In the genomic region with DNA sequence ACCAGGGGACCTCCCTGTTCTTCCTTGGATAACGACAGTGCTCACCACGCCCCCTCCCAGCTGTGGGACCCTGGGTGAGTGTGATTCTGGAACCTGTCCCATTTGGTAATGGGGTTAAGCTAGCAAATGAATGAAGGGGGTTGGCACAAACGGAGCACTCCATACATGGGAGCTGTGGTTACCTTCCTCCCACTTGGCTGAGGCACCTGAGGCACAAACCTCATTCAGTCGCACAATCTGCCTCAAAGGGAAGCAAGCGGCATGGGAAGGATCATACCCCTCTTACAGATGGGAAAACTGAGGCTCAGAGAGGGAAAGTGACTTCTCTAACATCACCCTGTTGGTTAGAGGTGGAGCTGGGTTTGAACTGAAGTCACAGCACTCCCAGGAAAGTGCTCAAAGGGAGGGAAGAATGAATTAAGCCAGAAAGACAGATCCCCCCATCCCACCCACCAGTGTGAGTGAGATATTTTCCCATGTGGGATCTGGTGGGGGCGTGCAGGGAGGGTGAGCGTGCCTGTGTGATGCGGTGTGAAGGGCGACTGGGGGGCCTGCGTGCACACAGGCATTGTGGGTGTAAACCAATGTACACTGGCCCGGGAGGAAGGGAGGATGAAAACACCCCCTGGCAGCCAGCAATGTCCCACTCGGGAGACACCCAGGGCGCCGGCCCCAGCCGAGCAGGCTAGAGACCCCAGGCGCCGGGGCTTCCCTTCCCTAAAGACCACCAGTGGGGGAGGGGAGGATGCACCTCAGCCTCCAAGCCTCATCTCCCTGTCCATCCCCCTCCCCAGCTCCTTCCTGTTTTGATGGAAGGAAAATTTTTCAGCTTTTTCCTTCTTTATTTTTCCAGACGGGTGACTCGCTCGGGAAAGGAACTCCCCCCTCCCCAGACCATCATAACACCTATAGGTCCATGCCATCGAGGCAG, we compare ENCODE assay signal across 2 cellular contexts.
A peak's percentile ranks its signal among the peaks of the same experiment; 100 is the strongest.
TF ChIP-seq lines count a peak whose summit lies in the region.

No MANE protein-coding gene starts in this region.

TF ChIP-seq in HEK293, 187 proteins besides CTCF, POLR2A, EP300 and RAD21 (continues in another document):
- TF ChIP-seq ZFHX2 (tag by site-specific recombination; conservative IDR thresholded peaks at IDR 0.05): peak; percentile 96
- peak; percentile 62; the same call in 1 of the 2 replicates for TF ChIP-seq ZNF366 (tag by site-specific recombination; conservative IDR thresholded peaks at IDR 0.05)
- TF ChIP-seq, protein P1, sequence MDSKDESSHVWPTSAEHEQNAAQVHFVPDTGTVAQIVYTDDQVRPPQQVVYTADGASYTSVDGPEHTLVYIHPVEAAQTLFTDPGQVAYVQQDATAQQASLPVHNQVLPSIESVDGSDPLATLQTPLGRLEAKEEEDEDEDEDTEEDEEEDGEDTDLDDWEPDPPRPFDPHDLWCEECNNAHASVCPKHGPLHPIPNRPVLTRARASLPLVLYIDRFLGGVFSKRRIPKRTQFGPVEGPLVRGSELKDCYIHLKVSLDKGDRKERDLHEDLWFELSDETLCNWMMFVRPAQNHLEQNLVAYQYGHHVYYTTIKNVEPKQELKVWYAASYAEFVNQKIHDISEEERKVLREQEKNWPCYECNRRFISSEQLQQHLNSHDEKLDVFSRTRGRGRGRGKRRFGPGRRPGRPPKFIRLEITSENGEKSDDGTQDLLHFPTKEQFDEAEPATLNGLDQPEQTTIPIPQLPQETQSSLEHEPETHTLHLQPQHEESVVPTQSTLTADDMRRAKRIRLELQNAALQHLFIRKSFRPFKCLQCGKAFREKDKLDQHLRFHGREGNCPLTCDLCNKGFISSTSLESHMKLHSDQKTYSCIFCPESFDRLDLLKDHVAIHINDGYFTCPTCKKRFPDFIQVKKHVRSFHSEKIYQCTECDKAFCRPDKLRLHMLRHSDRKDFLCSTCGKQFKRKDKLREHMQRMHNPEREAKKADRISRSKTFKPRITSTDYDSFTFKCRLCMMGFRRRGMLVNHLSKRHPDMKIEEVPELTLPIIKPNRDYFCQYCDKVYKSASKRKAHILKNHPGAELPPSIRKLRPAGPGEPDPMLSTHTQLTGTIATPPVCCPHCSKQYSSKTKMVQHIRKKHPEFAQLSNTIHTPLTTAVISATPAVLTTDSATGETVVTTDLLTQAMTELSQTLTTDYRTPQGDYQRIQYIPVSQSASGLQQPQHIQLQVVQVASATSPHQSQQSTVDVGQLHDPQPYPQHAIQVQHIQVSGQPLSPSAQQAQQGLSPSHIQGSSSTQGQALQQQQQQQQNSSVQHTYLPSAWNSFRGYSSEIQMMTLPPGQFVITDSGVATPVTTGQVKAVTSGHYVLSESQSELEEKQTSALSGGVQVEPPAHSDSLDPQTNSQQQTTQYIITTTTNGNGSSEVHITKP (tag by site-specific recombination; IDR thresholded peaks at IDR 0.05): peak; percentile 14; the same call in 1 of the 2 replicates
- TF ChIP-seq ZNF202 (tag by site-specific recombination; IDR thresholded peaks at IDR 0.05; ENCODE audit: borderline replicate concordance): no peak
- TF ChIP-seq SCRT1 (tag by site-specific recombination; IDR thresholded peaks at IDR 0.05; ENCODE audit: borderline replicate concordance): no peak
- TF ChIP-seq, protein P2, sequence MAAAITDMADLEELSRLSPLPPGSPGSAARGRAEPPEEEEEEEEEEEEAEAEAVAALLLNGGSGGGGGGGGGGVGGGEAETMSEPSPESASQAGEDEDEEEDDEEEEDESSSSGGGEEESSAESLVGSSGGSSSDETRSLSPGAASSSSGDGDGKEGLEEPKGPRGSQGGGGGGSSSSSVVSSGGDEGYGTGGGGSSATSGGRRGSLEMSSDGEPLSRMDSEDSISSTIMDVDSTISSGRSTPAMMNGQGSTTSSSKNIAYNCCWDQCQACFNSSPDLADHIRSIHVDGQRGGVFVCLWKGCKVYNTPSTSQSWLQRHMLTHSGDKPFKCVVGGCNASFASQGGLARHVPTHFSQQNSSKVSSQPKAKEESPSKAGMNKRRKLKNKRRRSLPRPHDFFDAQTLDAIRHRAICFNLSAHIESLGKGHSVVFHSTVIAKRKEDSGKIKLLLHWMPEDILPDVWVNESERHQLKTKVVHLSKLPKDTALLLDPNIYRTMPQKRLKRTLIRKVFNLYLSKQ (tag by site-specific recombination; IDR thresholded peaks at IDR 0.05; ENCODE audit: borderline replicate concordance): no peak
- TF ChIP-seq ZNF112 (tag by site-specific recombination; IDR thresholded peaks at IDR 0.05): no peak
- TF ChIP-seq, protein P3, sequence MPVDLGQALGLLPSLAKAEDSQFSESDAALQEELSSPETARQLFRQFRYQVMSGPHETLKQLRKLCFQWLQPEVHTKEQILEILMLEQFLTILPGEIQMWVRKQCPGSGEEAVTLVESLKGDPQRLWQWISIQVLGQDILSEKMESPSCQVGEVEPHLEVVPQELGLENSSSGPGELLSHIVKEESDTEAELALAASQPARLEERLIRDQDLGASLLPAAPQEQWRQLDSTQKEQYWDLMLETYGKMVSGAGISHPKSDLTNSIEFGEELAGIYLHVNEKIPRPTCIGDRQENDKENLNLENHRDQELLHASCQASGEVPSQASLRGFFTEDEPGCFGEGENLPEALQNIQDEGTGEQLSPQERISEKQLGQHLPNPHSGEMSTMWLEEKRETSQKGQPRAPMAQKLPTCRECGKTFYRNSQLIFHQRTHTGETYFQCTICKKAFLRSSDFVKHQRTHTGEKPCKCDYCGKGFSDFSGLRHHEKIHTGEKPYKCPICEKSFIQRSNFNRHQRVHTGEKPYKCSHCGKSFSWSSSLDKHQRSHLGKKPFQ (tag by site-specific recombination; IDR thresholded peaks at IDR 0.05): peak; percentile 67; the same call in 1 of the 2 replicates
- peak; percentile 41; the same call in 1 of the 2 replicates for TF ChIP-seq ZNF324 (tag by site-specific recombination; IDR thresholded peaks at IDR 0.05)
- no peak for TF ChIP-seq ZNF670 (tag by site-specific recombination; IDR thresholded peaks at IDR 0.05; ENCODE audit: low read depth)
- TF ChIP-seq ZSCAN23 (tag by site-specific recombination; IDR thresholded peaks at IDR 0.05): no peak
- TF ChIP-seq, protein P4, sequence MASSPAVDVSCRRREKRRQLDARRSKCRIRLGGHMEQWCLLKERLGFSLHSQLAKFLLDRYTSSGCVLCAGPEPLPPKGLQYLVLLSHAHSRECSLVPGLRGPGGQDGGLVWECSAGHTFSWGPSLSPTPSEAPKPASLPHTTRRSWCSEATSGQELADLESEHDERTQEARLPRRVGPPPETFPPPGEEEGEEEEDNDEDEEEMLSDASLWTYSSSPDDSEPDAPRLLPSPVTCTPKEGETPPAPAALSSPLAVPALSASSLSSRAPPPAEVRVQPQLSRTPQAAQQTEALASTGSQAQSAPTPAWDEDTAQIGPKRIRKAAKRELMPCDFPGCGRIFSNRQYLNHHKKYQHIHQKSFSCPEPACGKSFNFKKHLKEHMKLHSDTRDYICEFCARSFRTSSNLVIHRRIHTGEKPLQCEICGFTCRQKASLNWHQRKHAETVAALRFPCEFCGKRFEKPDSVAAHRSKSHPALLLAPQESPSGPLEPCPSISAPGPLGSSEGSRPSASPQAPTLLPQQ (tag by site-specific recombination; IDR thresholded peaks at IDR 0.05): 0 out of 2 replicates have a peak, but pooled peaks have one; percentile 16
- TF ChIP-seq ZNF184 (tag by site-specific recombination; IDR thresholded peaks at IDR 0.05): no peak
- TF ChIP-seq OVOL3 (tag by site-specific recombination; IDR thresholded peaks at IDR 0.05): no peak
- no peak for TF ChIP-seq ZNF830 (tag by site-specific recombination; IDR thresholded peaks at IDR 0.05; ENCODE audit: low read depth)

TF ChIP-seq in GM12878, 131 proteins besides CTCF, POLR2A, EP300 and RAD21 (continues in another document):
- TF ChIP-seq TAF1 (IDR thresholded peaks at IDR 0.05; ENCODE audit: borderline replicate concordance, low read depth, low read length) (no peak), CHD4 (IDR thresholded peaks at IDR 0.05) (no peak), IKZF1 (conservative IDR thresholded peaks at IDR 0.05) (no peak), IRF4 (IDR thresholded peaks at IDR 0.05; ENCODE audit: low read depth, low read length) (no peak), RUNX3 (IDR thresholded peaks at IDR 0.05; ENCODE audit: low read length) (no peak), HDAC6 (IDR thresholded peaks at IDR 0.05; ENCODE audit: unreplicated experiment) (no peak), SREBF1 (IDR thresholded peaks at IDR 0.05; ENCODE audit: low read length) (no peak), CREM (IDR thresholded peaks at IDR 0.05; ENCODE audit: low read depth) (no peak), JUNB (IDR thresholded peaks at IDR 0.05) (no peak), HDAC2 (IDR thresholded peaks at IDR 0.05) (no peak), MEF2B (IDR thresholded peaks at IDR 0.05; ENCODE audit: partially characterized antibody, poor library complexity, severe bottlenecking) (no peak), RBBP5 (conservative IDR thresholded peaks at IDR 0.05) (no peak), ZNF207 (IDR thresholded peaks at IDR 0.05; ENCODE audit: borderline replicate concordance) (no peak)
- TF ChIP-seq, protein P5, sequence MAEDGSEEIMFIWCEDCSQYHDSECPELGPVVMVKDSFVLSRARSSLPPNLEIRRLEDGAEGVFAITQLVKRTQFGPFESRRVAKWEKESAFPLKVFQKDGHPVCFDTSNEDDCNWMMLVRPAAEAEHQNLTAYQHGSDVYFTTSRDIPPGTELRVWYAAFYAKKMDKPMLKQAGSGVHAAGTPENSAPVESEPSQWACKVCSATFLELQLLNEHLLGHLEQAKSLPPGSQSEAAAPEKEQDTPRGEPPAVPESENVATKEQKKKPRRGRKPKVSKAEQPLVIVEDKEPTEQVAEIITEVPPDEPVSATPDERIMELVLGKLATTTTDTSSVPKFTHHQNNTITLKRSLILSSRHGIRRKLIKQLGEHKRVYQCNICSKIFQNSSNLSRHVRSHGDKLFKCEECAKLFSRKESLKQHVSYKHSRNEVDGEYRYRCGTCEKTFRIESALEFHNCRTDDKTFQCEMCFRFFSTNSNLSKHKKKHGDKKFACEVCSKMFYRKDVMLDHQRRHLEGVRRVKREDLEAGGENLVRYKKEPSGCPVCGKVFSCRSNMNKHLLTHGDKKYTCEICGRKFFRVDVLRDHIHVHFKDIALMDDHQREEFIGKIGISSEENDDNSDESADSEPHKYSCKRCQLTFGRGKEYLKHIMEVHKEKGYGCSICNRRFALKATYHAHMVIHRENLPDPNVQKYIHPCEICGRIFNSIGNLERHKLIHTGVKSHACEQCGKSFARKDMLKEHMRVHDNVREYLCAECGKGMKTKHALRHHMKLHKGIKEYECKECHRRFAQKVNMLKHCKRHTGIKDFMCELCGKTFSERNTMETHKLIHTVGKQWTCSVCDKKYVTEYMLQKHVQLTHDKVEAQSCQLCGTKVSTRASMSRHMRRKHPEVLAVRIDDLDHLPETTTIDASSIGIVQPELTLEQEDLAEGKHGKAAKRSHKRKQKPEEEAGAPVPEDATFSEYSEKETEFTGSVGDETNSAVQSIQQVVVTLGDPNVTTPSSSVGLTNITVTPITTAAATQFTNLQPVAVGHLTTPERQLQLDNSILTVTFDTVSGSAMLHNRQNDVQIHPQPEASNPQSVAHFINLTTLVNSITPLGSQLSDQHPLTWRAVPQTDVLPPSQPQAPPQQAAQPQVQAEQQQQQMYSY (CRISPR knock-in tag; IDR thresholded peaks at IDR 0.05): no peak
- TF ChIP-seq, protein P6, sequence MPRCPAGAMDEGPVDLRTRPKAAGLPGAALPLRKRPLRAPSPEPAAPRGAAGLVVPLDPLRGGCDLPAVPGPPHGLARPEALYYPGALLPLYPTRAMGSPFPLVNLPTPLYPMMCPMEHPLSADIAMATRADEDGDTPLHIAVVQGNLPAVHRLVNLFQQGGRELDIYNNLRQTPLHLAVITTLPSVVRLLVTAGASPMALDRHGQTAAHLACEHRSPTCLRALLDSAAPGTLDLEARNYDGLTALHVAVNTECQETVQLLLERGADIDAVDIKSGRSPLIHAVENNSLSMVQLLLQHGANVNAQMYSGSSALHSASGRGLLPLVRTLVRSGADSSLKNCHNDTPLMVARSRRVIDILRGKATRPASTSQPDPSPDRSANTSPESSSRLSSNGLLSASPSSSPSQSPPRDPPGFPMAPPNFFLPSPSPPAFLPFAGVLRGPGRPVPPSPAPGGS (IDR thresholded peaks at IDR 0.05; ENCODE audit: borderline replicate concordance, insufficient read depth, low read depth, low read length, poor library complexity, severe bottlenecking): no peak
- TF ChIP-seq, protein P7, sequence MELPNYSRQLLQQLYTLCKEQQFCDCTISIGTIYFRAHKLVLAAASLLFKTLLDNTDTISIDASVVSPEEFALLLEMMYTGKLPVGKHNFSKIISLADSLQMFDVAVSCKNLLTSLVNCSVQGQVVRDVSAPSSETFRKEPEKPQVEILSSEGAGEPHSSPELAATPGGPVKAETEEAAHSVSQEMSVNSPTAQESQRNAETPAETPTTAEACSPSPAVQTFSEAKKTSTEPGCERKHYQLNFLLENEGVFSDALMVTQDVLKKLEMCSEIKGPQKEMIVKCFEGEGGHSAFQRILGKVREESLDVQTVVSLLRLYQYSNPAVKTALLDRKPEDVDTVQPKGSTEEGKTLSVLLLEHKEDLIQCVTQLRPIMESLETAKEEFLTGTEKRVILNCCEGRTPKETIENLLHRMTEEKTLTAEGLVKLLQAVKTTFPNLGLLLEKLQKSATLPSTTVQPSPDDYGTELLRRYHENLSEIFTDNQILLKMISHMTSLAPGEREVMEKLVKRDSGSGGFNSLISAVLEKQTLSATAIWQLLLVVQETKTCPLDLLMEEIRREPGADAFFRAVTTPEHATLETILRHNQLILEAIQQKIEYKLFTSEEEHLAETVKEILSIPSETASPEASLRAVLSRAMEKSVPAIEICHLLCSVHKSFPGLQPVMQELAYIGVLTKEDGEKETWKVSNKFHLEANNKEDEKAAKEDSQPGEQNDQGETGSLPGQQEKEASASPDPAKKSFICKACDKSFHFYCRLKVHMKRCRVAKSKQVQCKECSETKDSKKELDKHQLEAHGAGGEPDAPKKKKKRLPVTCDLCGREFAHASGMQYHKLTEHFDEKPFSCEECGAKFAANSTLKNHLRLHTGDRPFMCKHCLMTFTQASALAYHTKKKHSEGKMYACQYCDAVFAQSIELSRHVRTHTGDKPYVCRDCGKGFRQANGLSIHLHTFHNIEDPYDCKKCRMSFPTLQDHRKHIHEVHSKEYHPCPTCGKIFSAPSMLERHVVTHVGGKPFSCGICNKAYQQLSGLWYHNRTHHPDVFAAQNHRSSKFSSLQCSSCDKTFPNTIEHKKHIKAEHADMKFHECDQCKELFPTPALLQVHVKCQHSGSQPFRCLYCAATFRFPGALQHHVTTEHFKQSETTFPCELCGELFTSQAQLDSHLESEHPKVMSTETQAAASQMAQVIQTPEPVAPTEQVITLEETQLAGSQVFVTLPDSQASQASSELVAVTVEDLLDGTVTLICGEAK (IDR thresholded peaks at IDR 0.05; ENCODE audit: borderline replicate concordance): no peak
- TF ChIP-seq, protein P8, sequence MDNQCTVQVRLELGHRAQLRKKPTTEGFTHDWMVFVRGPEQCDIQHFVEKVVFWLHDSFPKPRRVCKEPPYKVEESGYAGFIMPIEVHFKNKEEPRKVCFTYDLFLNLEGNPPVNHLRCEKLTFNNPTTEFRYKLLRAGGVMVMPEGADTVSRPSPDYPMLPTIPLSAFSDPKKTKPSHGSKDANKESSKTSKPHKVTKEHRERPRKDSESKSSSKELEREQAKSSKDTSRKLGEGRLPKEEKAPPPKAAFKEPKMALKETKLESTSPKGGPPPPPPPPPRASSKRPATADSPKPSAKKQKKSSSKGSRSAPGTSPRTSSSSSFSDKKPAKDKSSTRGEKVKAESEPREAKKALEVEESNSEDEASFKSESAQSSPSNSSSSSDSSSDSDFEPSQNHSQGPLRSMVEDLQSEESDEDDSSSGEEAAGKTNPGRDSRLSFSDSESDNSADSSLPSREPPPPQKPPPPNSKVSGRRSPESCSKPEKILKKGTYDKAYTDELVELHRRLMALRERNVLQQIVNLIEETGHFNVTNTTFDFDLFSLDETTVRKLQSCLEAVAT (IDR thresholded peaks at IDR 0.05): no peak
